In genomic region chr5:58958701-58959100, GRCh38 we compare ENCODE assay signal across 1 cellular context.
TF ChIP-seq lines count a peak whose summit lies in the region.

No MANE protein-coding gene starts in this region.

TF ChIP-seq in GM23338, 12 proteins besides CTCF, POLR2A, EP300 and RAD21 (continued from another document):
- TF ChIP-seq ZNF462 (CRISPR knock-in tag; IDR thresholded peaks at IDR 0.05), result no peak
- TF ChIP-seq EZH2phosphoT487 (IDR thresholded peaks at IDR 0.05; ENCODE audit: unreplicated experiment), result no peak
- no peak for TF ChIP-seq ZNF114 (CRISPR knock-in tag; IDR thresholded peaks at IDR 0.05)
